ENCODE assay signal across 8 cellular contexts in the genomic region with DNA sequence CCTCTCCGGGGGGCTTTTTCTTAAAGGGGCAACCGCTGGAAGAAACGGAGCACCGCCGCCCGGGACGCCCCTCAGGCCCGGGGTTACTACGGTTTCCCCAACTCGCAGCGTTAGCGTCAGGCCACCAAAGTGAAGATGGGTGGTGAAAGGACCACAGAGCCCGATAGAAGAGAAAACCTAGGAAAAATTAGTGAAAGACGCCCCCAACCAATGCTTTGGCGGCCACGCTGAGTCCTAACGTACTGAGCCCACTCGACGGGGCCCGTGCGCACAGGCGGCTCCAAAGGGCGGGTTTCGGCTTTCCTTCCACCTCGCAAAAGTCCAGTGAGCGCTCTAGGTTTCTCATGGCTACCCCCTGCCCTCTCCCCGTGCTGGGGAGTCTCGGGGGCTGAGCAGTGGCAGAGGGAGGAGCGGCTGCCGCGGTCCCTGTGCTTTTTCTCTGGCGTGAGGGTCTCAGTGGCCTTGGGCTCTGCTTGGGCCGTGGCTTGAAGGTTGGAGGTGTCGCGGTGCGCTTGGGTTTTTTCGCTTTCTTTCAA. TPM values are rescaled to one million over a fixed set of nuclear protein-coding genes. Genes with fewer than 3 reads are reported as not detected.
A peak's percentile ranks its signal among the peaks of the same experiment; 100 is the strongest.
DNase-seq lines count a peak whose midpoint lies in the region; ATAC-seq, FAIRE-seq and TF ChIP-seq lines count a peak whose summit lies in the region.

No MANE protein-coding gene starts in this region.

- CTCF ChIA-PET in Calu3 (lab: Charles Lee): no interaction called here

- H3K36me3 ChIP-seq in KMS-11 (ENCODE audit: insufficient read depth): no peaks in the 10 kb centered on the region
- H3K36me3 ChIP-seq in ascending aorta: no peaks in the 10 kb centered on the region
- no peaks in the 10 kb centered on the region for H3K36me3 ChIP-seq in keratinocyte (ENCODE audit: control insufficient read depth in 2 of 2, extremely low read depth in 1 of 2, insufficient read depth in 2 of 2, low read length in 2 of 2)

- H3K4me1 ChIP-seq in KMS-11 (ENCODE audit: low read depth, poor library complexity, severe bottlenecking) (peaks cover 12% of the 10 kb centered on the region), ascending aorta (peaks cover 4 to 33% of the 10 kb centered on the region in 2 donors), keratinocyte (ENCODE audit: control insufficient read depth, extremely low read depth, insufficient read depth, low read length) (peaks cover 30% of the 10 kb centered on the region)

- intact Hi-C loops in Calu3 (cut with micrococcal nuclease; ENCODE audit: unreplicated experiment): no loop called here
- intact Hi-C loops in ascending aorta (cut with DNase I): loop anchor here (2.0 kb wide), 1 partner anchor 52 kb away; no protein-coding TSS in a partner anchor

- peak overlapping the region; percentile 71 for H3K27ac Mint-ChIP-seq in Calu3 (ENCODE audit: unreplicated experiment)
- peak overlapping the region; percentile 98 for H3K27ac Mint-ChIP-seq in stimulated activated naive CD8-positive, alpha-beta T cell treated with anti-CD3 and anti-CD28 coated beads, Interleukin-15, Interleukin-2, amounts not matched to agents 100 ng/mL and 50 ng/mL, for 24 hours

- ATAC-seq in GM21526 (IDR thresholded peaks at IDR 0.05; ENCODE audit: low FRiP score, unreplicated experiment) (peak; percentile 5), HG03095 (IDR thresholded peaks at IDR 0.05; ENCODE audit: unreplicated experiment) (no peak)

- no peaks in the 10 kb centered on the region for H3K27me3 Mint-ChIP-seq in Calu3 (ENCODE audit: unreplicated experiment)
- no peaks in the 10 kb centered on the region for H3K27me3 Mint-ChIP-seq in stimulated activated naive CD8-positive, alpha-beta T cell treated with anti-CD3 and anti-CD28 coated beads, Interleukin-15, Interleukin-2, amounts not matched to agents 100 ng/mL and 50 ng/mL, for 24 hours

- dilution Hi-C loops in keratinocyte (cut with MboI; ENCODE audit: extremely low pct_ligation_motif_present, low sequenced_read_pairs): no loop called here

- H2AFZ ChIP-seq in KMS-11 (ENCODE audit: low read depth): peak overlapping the region; percentile 3; the same call in 1 of the 2 replicates
- H2AFZ ChIP-seq in keratinocyte (ENCODE audit: control insufficient read depth, low read length): peak overlapping the region; percentile 69

- peak overlapping the region; percentile 76 for H3K4me2 ChIP-seq in KMS-11
- peak overlapping the region; percentile 90 for H3K4me2 ChIP-seq in keratinocyte (ENCODE audit: control insufficient read depth, extremely low read depth, insufficient read depth, low read depth, low read length)

- H4K20me1 ChIP-seq in KMS-11 (ENCODE audit: insufficient read depth) (no peaks in the 10 kb centered on the region), keratinocyte (ENCODE audit: control insufficient read depth, extremely low read depth, insufficient read depth, low read length) (no peaks in the 10 kb centered on the region)

- peaks cover 4% of the 10 kb centered on the region for H3K4me1 Mint-ChIP-seq in Calu3 (ENCODE audit: low read depth, unreplicated experiment)
- peaks cover 53% of the 10 kb centered on the region for H3K4me1 Mint-ChIP-seq in stimulated activated naive CD8-positive, alpha-beta T cell treated with anti-CD3 and anti-CD28 coated beads, Interleukin-15, Interleukin-2, amounts not matched to agents 100 ng/mL and 50 ng/mL, for 24 hours (ENCODE audit: low read depth)

- peaks cover 18% of the 10 kb centered on the region for H3K79me2 ChIP-seq in KMS-11 (ENCODE audit: insufficient read depth, low read depth)
- H3K79me2 ChIP-seq in keratinocyte (ENCODE audit: control insufficient read depth, insufficient read depth, low read length): no peaks in the 10 kb centered on the region

- H3K4me3 ChIP-seq in KMS-11 (IDR thresholded peaks at IDR 0.05; ENCODE audit: insufficient read depth, low read depth, low read length) (peak overlapping the region; percentile 52), ascending aorta (peak overlapping the region; percentile 79 to 95), keratinocyte (ENCODE audit: control insufficient read depth in 2 of 3, extremely low read depth in 1 of 3, insufficient read depth in 2 of 3, low read depth in 1 of 3, low read length in 3 of 3) (peak overlapping the region; percentile 63 to 95 (median 71))

- peaks cover 43% of the 10 kb centered on the region for H3K36me3 Mint-ChIP-seq in Calu3 (ENCODE audit: insufficient read depth, unreplicated experiment)
- H3K36me3 Mint-ChIP-seq in stimulated activated naive CD8-positive, alpha-beta T cell treated with anti-CD3 and anti-CD28 coated beads, Interleukin-15, Interleukin-2, amounts not matched to agents 100 ng/mL and 50 ng/mL, for 24 hours (ENCODE audit: low read depth): peaks cover 5% of the 10 kb centered on the region

- BruUV-seq in Calu3 (replicated peaks; lab: Mats Ljungman, UMichigan): TSS peak; percentile 8

- DNase-seq in Calu3 (no peak), ascending aorta (ENCODE audit: low spot score in 2 of 2) (no peak), keratinocyte (ENCODE audit: low read depth, low spot score) (no peak), NOMO-1 treated with DMSO at 0.1 percent for 48 hours (lab: John Stamatoyannopoulos, UW; ENCODE audit: unreplicated experiment) (no peak)

- no peak for FAIRE-seq in keratinocyte (lab: Jason Lieb, UNC)

- peak overlapping the region; percentile 95 for H3K9ac ChIP-seq in KMS-11
- H3K9ac ChIP-seq in keratinocyte (ENCODE audit: control insufficient read depth, extremely low read depth, insufficient read depth, low read length): peak overlapping the region; percentile 98

- H3K27ac ChIP-seq in KMS-11 (peak overlapping the region; percentile 97), ascending aorta (peak overlapping the region; percentile 100), keratinocyte (ENCODE audit: control insufficient read depth, insufficient read depth, low read length) (peak overlapping the region; percentile 97)

- H3K9me3 ChIP-seq in ascending aorta (no peaks in the 10 kb centered on the region), keratinocyte (ENCODE audit: control insufficient read depth, low read depth, low read length) (no peaks in the 10 kb centered on the region)

- H3K27me3 ChIP-seq in KMS-11 (ENCODE audit: insufficient read depth, low read depth) (no peaks in the 10 kb centered on the region), ascending aorta (no peaks in the 10 kb centered on the region), keratinocyte (ENCODE audit: control insufficient read depth, extremely low read depth, insufficient read depth, low read length) (no peaks in the 10 kb centered on the region)

- H3K4me3 Mint-ChIP-seq in Calu3 (ENCODE audit: low read depth, unreplicated experiment): peak overlapping the region; percentile 81
- peak overlapping the region; percentile 91 for H3K4me3 Mint-ChIP-seq in stimulated activated naive CD8-positive, alpha-beta T cell treated with anti-CD3 and anti-CD28 coated beads, Interleukin-15, Interleukin-2, amounts not matched to agents 100 ng/mL and 50 ng/mL, for 24 hours

- TF ChIP-seq CTCF in Calu3 (IDR thresholded peaks at IDR 0.05; ENCODE audit: unreplicated experiment) (no peak), KMS-11 (conservative IDR thresholded peaks at IDR 0.05; ENCODE audit: low read depth, low read length) (no peak), ascending aorta (IDR thresholded peaks at IDR 0.05) (no peak), keratinocyte (optimal IDR thresholded peaks at IDR 0.05 in 1 of 3, IDR thresholded peaks at IDR 0.05 in 1 of 3, conservative IDR thresholded peaks at IDR 0.05 in 1 of 3; ENCODE audit: extremely low read depth in 1 of 3, insufficient read depth in 2 of 3, low read length in 3 of 3) (no peak)

- no peaks in the 10 kb centered on the region for H3K9me3 Mint-ChIP-seq in Calu3 (ENCODE audit: low read depth, unreplicated experiment)
- H3K9me3 Mint-ChIP-seq in stimulated activated naive CD8-positive, alpha-beta T cell treated with anti-CD3 and anti-CD28 coated beads, Interleukin-15, Interleukin-2, amounts not matched to agents 100 ng/mL and 50 ng/mL, for 24 hours: no peaks in the 10 kb centered on the region

- H3K9me1 ChIP-seq in keratinocyte (ENCODE audit: control insufficient read depth, extremely low read depth, insufficient read depth, low read length): no peaks in the 10 kb centered on the region

RNA-seq across cellular contexts. Expression of a gene that starts 12.2 kb away (rescaled TPM):
- total RNA-seq in Calu3 (2022) (48.3 and 53.6 TPM in 2 replicates), ascending aorta (53.9 TPM)
- 4.9 to 9.1 TPM (median 8.9 TPM) in 3 replicates for polyA plus RNA-seq in keratinocyte
- 22.5 TPM for polyA plus RNA-seq in keratinocyte (2011; ENCODE audit: low read depth)
- 6.3 and 6.9 TPM in 2 replicates for polyA plus RNA-seq in keratinocyte (2011; cell fraction: cytosol; rRNA removed)
- 46.7 and 46.9 TPM in 2 replicates for polyA plus RNA-seq in keratinocyte (2011; cell fraction: nucleus; rRNA removed)
- 25.0 and 35.6 TPM in 2 replicates for polyA plus RNA-seq in keratinocyte (2012; ENCODE audit: low replicate concordance)
- 18.8 to 84.5 TPM (median 42.0 TPM) in 3 replicates for polyA minus RNA-seq in keratinocyte
- 6.7 TPM for polyA minus RNA-seq in keratinocyte (2011; cell fraction: cytosol; rRNA and poly(A)+ RNA removed)
- 30.5 and 60.2 TPM in 2 replicates for polyA minus RNA-seq in keratinocyte (2011; cell fraction: nucleus; rRNA and poly(A)+ RNA removed)

RNA-seq across cellular contexts. Expression of a gene that starts 27.8 kb away (rescaled TPM):
- total RNA-seq in Calu3 (2022) (3.3 and 3.6 TPM in 2 replicates), ascending aorta (not detected)
- 2.6 to 14.0 TPM (median 4.6 TPM) in 3 replicates for polyA plus RNA-seq in keratinocyte
- 2.5 TPM for polyA plus RNA-seq in keratinocyte (2011; ENCODE audit: low read depth)
- polyA plus RNA-seq in keratinocyte (2011; cell fraction: cytosol; rRNA removed): 6.8 and 8.4 TPM in 2 replicates
- 2.1 TPM in 2 replicates for polyA plus RNA-seq in keratinocyte (2011; cell fraction: nucleus; rRNA removed)
- 2.6 and 4.3 TPM in 2 replicates for polyA plus RNA-seq in keratinocyte (2012; ENCODE audit: low replicate concordance)
- polyA minus RNA-seq in keratinocyte: 0.23 to 0.77 TPM in 2 of 3 replicates, not detected in the other
- 8.2 TPM for polyA minus RNA-seq in keratinocyte (2011; cell fraction: cytosol; rRNA and poly(A)+ RNA removed)
- polyA minus RNA-seq in keratinocyte (2011; cell fraction: nucleus; rRNA and poly(A)+ RNA removed): 0.21 TPM in 1 of 2 replicates, not detected in the other
